ENCODE assay signal across 8 cellular contexts in the genomic region with DNA sequence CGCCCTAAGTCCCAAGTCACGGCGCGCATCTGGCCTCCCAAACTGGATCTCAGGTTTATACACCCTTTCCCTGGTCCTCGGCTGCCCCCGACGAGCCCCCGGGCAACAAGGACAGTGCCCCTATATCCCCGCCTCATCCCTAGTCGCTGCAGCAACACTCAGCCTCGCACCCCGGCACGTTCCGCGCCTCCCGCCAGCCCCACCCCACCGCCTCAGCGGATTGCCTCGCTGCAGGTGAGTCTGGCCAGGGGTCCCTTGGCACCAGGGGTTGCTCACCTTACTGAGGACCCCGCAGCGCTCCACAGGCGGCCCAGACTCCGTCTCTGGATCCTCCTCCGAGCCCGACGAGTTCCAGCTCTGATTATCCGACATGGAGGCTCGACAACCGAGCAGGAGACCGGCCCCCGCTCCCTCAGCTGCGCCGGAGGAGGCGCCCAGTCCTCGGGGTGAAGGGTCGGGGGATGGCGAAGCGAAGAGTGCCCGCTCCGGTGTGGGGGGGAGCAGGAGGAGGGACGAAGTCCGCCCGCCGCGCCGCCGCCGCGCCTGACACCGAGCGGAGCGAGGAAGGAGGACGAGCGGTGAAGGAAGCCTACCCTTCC. TPM values are rescaled to one million over a fixed set of nuclear protein-coding genes. Genes with fewer than 3 reads are reported as not detected.
DNase-seq lines count a peak whose midpoint lies in the region; ATAC-seq and TF ChIP-seq lines count a peak whose summit lies in the region.

No MANE protein-coding gene starts in this region.

- POLR2A ChIA-PET in BJ (lab: Charles Lee), result no interaction called here

- H3K4me3 ChIP-seq in BJ (ENCODE audit: low read depth, low read length), result peak overlapping the region; percentile 91
- peak overlapping the region; percentile 72 to 80 (median 77) for H3K4me3 ChIP-seq in right lobe of liver

- DNase-seq in BJ (ENCODE audit: low read depth), result no peak
- DNase-seq in dedifferentiated amniotic fluid mesenchymal stem cell (ENCODE audit: extremely low spot score), result peak; percentile 20
- peak; percentile 70 to 79 (median 76) for DNase-seq in right lobe of liver
- DNase-seq in stimulated activated CD4-positive, alpha-beta T cell treated with anti-CD3 and anti-CD28 coated beads, TNF-alpha, amount 100 ng/mL, for 24 hours (ENCODE audit: low read depth in 3 of 3), result peak; percentile 1 to 33 (median 2)
- DNase-seq in NCI-H2196 treated with DMSO at 0.1 percent for 48 hours (lab: John Stamatoyannopoulos, UW; ENCODE audit: unreplicated experiment), result no peak

- TF ChIP-seq POLR2A in right lobe of liver (IDR thresholded peaks at IDR 0.05), result no peak

- WGBS in right lobe of liver (ENCODE audit: insufficient coverage, low coverage, low lambda C conversion rate, missing lambda C conversion rate), result 0% methylated on average over 23 of the region's 54 CpGs

- no peaks in the 10 kb centered on the region for H3K9me3 ChIP-seq in right lobe of liver

- no peaks in the 10 kb centered on the region for H3K27me3 ChIP-seq in BJ (ENCODE audit: control insufficient read depth, insufficient read depth, low read length)
- no peaks in the 10 kb centered on the region for H3K27me3 ChIP-seq in right lobe of liver

- peaks cover 0 to 22% (median 9%) of the 10 kb centered on the region in 4 donors for H3K4me1 ChIP-seq in right lobe of liver

- ATAC-seq in GM19463 (IDR thresholded peaks at IDR 0.05; ENCODE audit: unreplicated experiment), result peak; percentile 20
- ATAC-seq in HG03558 (IDR thresholded peaks at IDR 0.05; ENCODE audit: extremely low read depth, unreplicated experiment), result peak; percentile 2
- peak; percentile 49 to 72 (median 65) for ATAC-seq in right lobe of liver

- intact Hi-C loops in right lobe of liver (cut with DNase I), result no loop called here

- H3K36me3 ChIP-seq in BJ (ENCODE audit: control insufficient read depth, insufficient read depth, low read length) (no peaks in the 10 kb centered on the region), right lobe of liver (no peaks in the 10 kb centered on the region)

- TF ChIP-seq CTCF in BJ (IDR thresholded peaks at IDR 0.05; ENCODE audit: insufficient read depth, low read depth, low read length), result no peak
- TF ChIP-seq CTCF in VCaP (conservative IDR thresholded peaks at IDR 0.05), result no peak
- TF ChIP-seq CTCF in right lobe of liver (IDR thresholded peaks at IDR 0.05), result no peak

- peak overlapping the region; percentile 81 for H3K27ac ChIP-seq in VCaP
- H3K27ac ChIP-seq in right lobe of liver, result peak overlapping the region; percentile 87 to 90 (median 89)

- CTCF ChIA-PET in BJ (lab: Yijun Ruan, JAX), result no interaction called here

RNA-seq across cellular contexts. Expression of gene CERT1, which starts 0.5 kb away (rescaled TPM):
- 4.5 and 9.5 TPM in 2 replicates for polyA plus RNA-seq in BJ (2011; rRNA removed)
- 17.2 and 24.6 TPM in 2 replicates for polyA minus RNA-seq in BJ (2011; rRNA and poly(A)+ RNA removed)
- 10 to 100 TPM; 14.6 to 25.5 (median 19.7) TPM for total RNA-seq in right lobe of liver

RNA-seq across cellular contexts. Expression of gene POLK, which starts 0.8 kb away (rescaled TPM):
- polyA plus RNA-seq in BJ (2011; rRNA removed), result 11.8 and 26.1 TPM in 2 replicates
- 15.0 and 22.2 TPM in 2 replicates for polyA minus RNA-seq in BJ (2011; rRNA and poly(A)+ RNA removed)
- total RNA-seq in right lobe of liver, result 10 to 100 TPM; 11.5 to 16.3 (median 14.1) TPM

Comparison
In these comparisons a context has a peak if more than half of its experiments do, and no peak if none do; other contexts are left out.
1. DNase-seq: peak in dedifferentiated amniotic fluid mesenchymal stem cell (single experiment), right lobe of liver (3 of 3) and stimulated activated CD4-positive, alpha-beta T cell treated with anti-CD3 and anti-CD28 coated beads, TNF-alpha, amount 100 ng/mL, for 24 hours (3 of 3); none in BJ (single experiment) and NCI-H2196 treated with DMSO at 0.1 percent for 48 hours (single experiment).
2. ATAC-seq: peak in every context shown above with its lines; median percentile 65 in right lobe of liver; 20 in GM19463; 2 in HG03558.